ENCODE assay signal across 8 cellular contexts in the genomic region with DNA sequence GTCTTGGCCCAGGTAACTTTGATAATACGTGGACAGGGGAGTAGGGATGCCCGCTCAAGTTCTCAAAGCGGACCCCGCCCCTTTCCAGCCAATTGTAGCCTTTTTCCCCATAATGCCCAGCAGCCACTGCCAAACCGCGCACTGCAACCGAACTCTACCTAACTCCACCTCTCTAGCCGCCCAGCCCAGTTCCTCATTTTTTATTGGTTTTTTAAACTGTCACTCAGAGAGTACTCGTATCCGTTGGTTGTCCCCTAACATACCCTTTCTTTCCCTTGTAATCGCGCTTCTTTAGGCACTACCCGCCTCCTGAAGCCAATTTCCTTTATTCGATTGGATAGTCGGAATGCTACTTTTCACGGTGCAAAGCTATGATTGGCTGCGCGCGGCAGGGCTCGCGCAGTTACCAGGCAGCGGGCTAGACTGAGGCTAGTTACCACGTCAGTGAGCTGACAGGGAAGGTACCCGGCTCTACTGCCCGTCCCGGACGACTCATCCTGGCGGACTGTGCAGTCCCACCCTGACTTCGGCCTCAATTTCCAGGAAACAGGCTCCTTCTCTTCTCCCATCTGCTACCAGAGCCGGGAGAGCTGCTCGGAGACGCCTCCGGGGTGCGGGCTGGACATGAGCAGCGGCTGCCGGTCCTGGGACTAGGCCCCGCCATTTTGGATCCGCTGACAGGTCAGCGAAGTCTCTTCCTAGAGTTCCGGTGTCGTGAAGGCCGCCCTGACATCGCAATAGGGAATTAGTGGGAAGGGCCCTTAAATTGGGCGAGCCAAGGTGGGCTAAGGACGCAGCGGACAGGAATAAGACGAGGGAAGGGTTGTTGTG. TPM values are rescaled to one million over a fixed set of nuclear protein-coding genes. Genes with fewer than 3 reads are reported as not detected.
DNase-seq lines count a peak whose midpoint lies in the region; ATAC-seq and TF ChIP-seq lines count a peak whose summit lies in the region.

A gene with protein sequence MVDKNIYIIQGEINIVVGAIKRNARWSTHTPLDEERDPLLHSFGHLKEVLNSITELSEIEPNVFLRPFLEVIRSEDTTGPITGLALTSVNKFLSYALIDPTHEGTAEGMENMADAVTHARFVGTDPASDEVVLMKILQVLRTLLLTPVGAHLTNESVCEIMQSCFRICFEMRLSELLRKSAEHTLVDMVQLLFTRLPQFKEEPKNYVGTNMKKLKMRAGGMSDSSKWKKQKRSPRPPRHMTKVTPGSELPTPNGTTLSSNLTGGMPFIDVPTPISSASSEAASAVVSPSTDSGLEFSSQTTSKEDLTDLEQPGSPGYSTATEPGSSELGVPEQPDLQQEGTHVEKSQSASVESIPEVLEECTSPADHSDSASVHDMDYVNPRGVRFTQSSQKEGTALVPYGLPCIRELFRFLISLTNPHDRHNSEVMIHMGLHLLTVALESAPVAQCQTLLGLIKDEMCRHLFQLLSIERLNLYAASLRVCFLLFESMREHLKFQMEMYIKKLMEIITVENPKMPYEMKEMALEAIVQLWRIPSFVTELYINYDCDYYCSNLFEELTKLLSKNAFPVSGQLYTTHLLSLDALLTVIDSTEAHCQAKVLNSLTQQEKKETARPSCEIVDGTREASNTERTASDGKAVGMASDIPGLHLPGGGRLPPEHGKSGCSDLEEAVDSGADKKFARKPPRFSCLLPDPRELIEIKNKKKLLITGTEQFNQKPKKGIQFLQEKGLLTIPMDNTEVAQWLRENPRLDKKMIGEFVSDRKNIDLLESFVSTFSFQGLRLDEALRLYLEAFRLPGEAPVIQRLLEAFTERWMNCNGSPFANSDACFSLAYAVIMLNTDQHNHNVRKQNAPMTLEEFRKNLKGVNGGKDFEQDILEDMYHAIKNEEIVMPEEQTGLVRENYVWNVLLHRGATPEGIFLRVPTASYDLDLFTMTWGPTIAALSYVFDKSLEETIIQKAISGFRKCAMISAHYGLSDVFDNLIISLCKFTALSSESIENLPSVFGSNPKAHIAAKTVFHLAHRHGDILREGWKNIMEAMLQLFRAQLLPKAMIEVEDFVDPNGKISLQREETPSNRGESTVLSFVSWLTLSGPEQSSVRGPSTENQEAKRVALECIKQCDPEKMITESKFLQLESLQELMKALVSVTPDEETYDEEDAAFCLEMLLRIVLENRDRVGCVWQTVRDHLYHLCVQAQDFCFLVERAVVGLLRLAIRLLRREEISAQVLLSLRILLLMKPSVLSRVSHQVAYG (N-terminal part only) (plus strand): TSS at position 432 of the 831 bp plus-strand sequence. CDS start 13,407 bp downstream, outside the sequence.

- peak within 1 kb of the TSS; percentile 84 for H3K27ac ChIP-seq in RWPE1

- peak within 1 kb of the TSS; percentile 91 for H3K4me3 Mint-ChIP-seq in activated T-helper 17 cell treated with anti-CD3 and anti-CD28 coated beads, Interleukin-2, amount 50 U/mL, for 72 hours
- peak within 1 kb of the TSS; percentile 89 to 99 (median 98) for H3K4me3 Mint-ChIP-seq in naive B cell
- peak within 1 kb of the TSS; percentile 98 for H3K4me3 Mint-ChIP-seq in stimulated activated memory B cell treated with anti-CD40 and anti-IgM and Interleukin-4, amounts not matched to agents 10 μg/mL and 1 μg/mL and 100 μg/mL, for 72 hours

- no peak for TF ChIP-seq CTCF in LNCaP clone FGC (IDR thresholded peaks at IDR 0.05; ENCODE audit: control insufficient read depth, extremely low read depth, insufficient read depth)
- TF ChIP-seq CTCF in RWPE1 (conservative IDR thresholded peaks at IDR 0.05; ENCODE audit: low read depth) = no peak

- CTCF ChIA-PET in RWPE1 (lab: Yijun Ruan, JAX) = interaction anchor here (0.5 to 1.4 kb wide), 4 partner anchors 8 to 18 kb away, joined by 3 to 4 read pairs (median 3); no protein-coding TSS in a partner anchor

- no peaks in the 10 kb centered on the region for H3K9me3 Mint-ChIP-seq in activated T-helper 17 cell treated with anti-CD3 and anti-CD28 coated beads, Interleukin-2, amount 50 U/mL, for 72 hours
- H3K9me3 Mint-ChIP-seq in naive B cell = peaks cover 0 to 3% (median 0%) of the 10 kb centered on the region in 7 donors
- H3K9me3 Mint-ChIP-seq in stimulated activated memory B cell treated with anti-CD40 and anti-IgM and Interleukin-4, amounts not matched to agents 10 μg/mL and 1 μg/mL and 100 μg/mL, for 72 hours = no peaks in the 10 kb centered on the region

- H3K4me1 Mint-ChIP-seq in activated T-helper 17 cell treated with anti-CD3 and anti-CD28 coated beads, Interleukin-2, amount 50 U/mL, for 72 hours = peaks cover 34% of the 10 kb centered on the region
- H3K4me1 Mint-ChIP-seq in naive B cell = peaks cover 48 to 57% (median 51%) of the 10 kb centered on the region in 3 donors
- H3K4me1 Mint-ChIP-seq in stimulated activated memory B cell treated with anti-CD40 and anti-IgM and Interleukin-4, amounts not matched to agents 10 μg/mL and 1 μg/mL and 100 μg/mL, for 72 hours = peaks cover 48% of the 10 kb centered on the region

- H3K27me3 Mint-ChIP-seq in activated T-helper 17 cell treated with anti-CD3 and anti-CD28 coated beads, Interleukin-2, amount 50 U/mL, for 72 hours = peaks cover 11% of the 10 kb centered on the region
- H3K27me3 Mint-ChIP-seq in naive B cell = peaks cover 19 to 35% (median 31%) of the 10 kb centered on the region in 3 donors
- H3K27me3 Mint-ChIP-seq in stimulated activated memory B cell treated with anti-CD40 and anti-IgM and Interleukin-4, amounts not matched to agents 10 μg/mL and 1 μg/mL and 100 μg/mL, for 72 hours = peaks cover 21% of the 10 kb centered on the region

- H3K36me3 Mint-ChIP-seq in activated T-helper 17 cell treated with anti-CD3 and anti-CD28 coated beads, Interleukin-2, amount 50 U/mL, for 72 hours (ENCODE audit: low read depth) = peaks cover 42% of the 10 kb centered on the region
- H3K36me3 Mint-ChIP-seq in naive B cell = peaks cover 0 to 14% of the 10 kb centered on the region in 2 donors
- H3K36me3 Mint-ChIP-seq in stimulated activated memory B cell treated with anti-CD40 and anti-IgM and Interleukin-4, amounts not matched to agents 10 μg/mL and 1 μg/mL and 100 μg/mL, for 72 hours = peaks cover 7% of the 10 kb centered on the region

- H3K4me3 ChIP-seq in LNCaP clone FGC (ENCODE audit: low read depth, low read length) = peak within 1 kb of the TSS; percentile 92

- peak; percentile 91 for ATAC-seq in activated T-helper 17 cell treated with anti-CD3 and anti-CD28 coated beads, Interleukin-2, amount 50 U/mL, for 72 hours (replicated peaks)
- peak; percentile 87 to 88 for ATAC-seq in naive B cell (ENCODE audit: low read depth in 2 of 2)
- peak; percentile 97 for ATAC-seq in stimulated activated memory B cell treated with anti-CD40 and anti-IgM and Interleukin-4, amounts not matched to agents 10 μg/mL and 1 μg/mL and 100 μg/mL, for 72 hours

- POLR2A ChIA-PET in RWPE1 (lab: Yijun Ruan, JAX; ENCODE audit: low non-redundant PET) = interaction anchor here (0.5 to 0.6 kb wide), 2 partner anchors 33 to 348 kb away, joined by 3 to 5 read pairs; no protein-coding TSS in a partner anchor

- peak within 1 kb of the TSS; percentile 98 for H3K27ac Mint-ChIP-seq in activated T-helper 17 cell treated with anti-CD3 and anti-CD28 coated beads, Interleukin-2, amount 50 U/mL, for 72 hours
- H3K27ac Mint-ChIP-seq in naive B cell = peak within 1 kb of the TSS; percentile 94 to 99 (median 98)
- H3K27ac Mint-ChIP-seq in stimulated activated memory B cell treated with anti-CD40 and anti-IgM and Interleukin-4, amounts not matched to agents 10 μg/mL and 1 μg/mL and 100 μg/mL, for 72 hours = peak within 1 kb of the TSS; percentile 88

- peak; percentile 96 for DNase-seq in Daoy (ENCODE audit: low read depth)
- peak; percentile 90 for DNase-seq in GOT3 (lab: John Stamatoyannopoulos, UW)
- DNase-seq in LNCaP clone FGC (ENCODE audit: low read depth) = peak; percentile 100
- DNase-seq in RWPE1 (ENCODE audit: low spot score) = peak; percentile 100
- peak; percentile 100 for DNase-seq in fibroblast of gingiva (ENCODE audit: low read depth)
- DNase-seq in naive B cell = peak; percentile 96

RNA-seq across cellular contexts. Expression of the gene that starts here (rescaled TPM):
- 17.3 and 26.5 TPM in 2 replicates for total RNA-seq in Daoy (2014; rRNA removed; shearing (Covaris generic))
- total RNA-seq in activated T-helper 17 cell treated with anti-CD3 and anti-CD28 coated beads, Interleukin-2, amount 50 U/mL, for 72 hours = 10 to 100 TPM; 28.5 to 38.9 TPM
- 10 to 100 TPM in 1 of 6 donors, 1 to 10 TPM in 5; 3.9 to 14.8 (median 6.2) TPM for polyA plus RNA-seq in naive B cell (ENCODE audit: low read depth in 6 of 6)

Comparison
In these comparisons a context has a peak if more than half of its experiments do, and no peak if none do; other contexts are left out.
1. Peak in every context shown above with its lines: DNase-seq, ATAC-seq, H3K4me3 ChIP-seq and H3K27ac ChIP-seq.